Comparison of ENCODE assay signal across 9 cellular contexts in the genomic region with DNA sequence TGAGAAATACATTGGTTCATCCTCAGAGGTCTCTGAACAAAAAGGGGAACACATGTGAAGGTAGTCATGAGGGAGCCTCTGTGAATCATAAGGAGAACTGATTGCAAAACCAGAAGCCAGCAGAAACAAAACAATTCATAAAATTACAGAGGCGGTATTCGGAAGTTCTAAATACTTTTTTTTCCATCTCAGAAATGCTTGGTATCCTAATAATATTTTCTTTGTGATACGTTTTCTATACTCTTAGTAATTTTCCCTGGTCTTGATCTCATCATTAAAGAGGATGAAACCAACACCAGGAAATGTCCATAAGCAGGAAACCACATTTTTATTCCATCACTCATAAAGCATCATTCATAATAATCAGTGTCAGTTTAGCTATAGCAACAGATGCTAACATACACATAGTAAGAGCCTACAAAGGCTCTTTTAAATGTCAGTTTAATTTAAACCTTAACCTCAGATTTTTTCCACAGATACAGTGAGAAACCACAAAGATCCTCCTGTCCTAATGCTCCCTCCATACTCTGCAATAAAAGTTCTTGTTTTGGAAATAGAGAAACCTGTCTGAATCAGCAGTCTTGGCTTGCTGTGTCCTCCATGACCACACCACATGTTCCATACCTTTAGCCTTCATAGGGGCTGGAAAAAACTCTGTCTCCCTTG. TPM values are rescaled to one million over a fixed set of nuclear protein-coding genes. Genes with fewer than 3 reads are reported as not detected.
DNase-seq lines count a peak whose midpoint lies in the region; ATAC-seq, FAIRE-seq and TF ChIP-seq lines count a peak whose summit lies in the region.
"Had no signal": no experiment of that assay in that cellular context is flagged by ENCODE, and none has a peak within 500 bp of the region (broad histone marks: within the 10 kb centered on the region; RNA-seq: fewer than 3 reads in every experiment).

No MANE protein-coding gene starts in this region.

- H4K20me1 ChIP-seq in endothelial cell of umbilical vein (replicated peaks; ENCODE audit: control insufficient read depth, extremely low read depth, insufficient read depth, low read length), result no peaks in the 10 kb centered on the region
- H4K20me1 ChIP-seq in smooth muscle cell (ENCODE audit: low read depth), result no peaks in the 10 kb centered on the region

- H3K9me1 ChIP-seq in endothelial cell of umbilical vein (replicated peaks; ENCODE audit: control insufficient read depth, extremely low read depth, insufficient read depth, low read length), result no peaks in the 10 kb centered on the region

- H2AFZ ChIP-seq in endothelial cell of umbilical vein (ENCODE audit: low read depth, low read length) (no peak overlapping the region), smooth muscle cell (ENCODE audit: low read depth) (peak overlapping the region; percentile 41)

- no peak for DNase-seq in activated CD8-positive, alpha-beta memory T cell treated with anti-CD3 and anti-CD28 coated beads, Interleukin-2, amount 10 ng/mL, durations not matched to agents 7 days and 5 days
- DNase-seq in activated CD8-positive, alpha-beta memory T cell treated with anti-CD3 and anti-CD28 coated beads, Interleukin-2, amount 50 U/mL, for 48 hours, result no peak
- DNase-seq in SIG-M5 treated with dmso at 0.1 percent for 504 hours (lab: John Stamatoyannopoulos, UW; ENCODE audit: unreplicated experiment), result peak; percentile 80
- peak; percentile 74 for DNase-seq in endothelial cell of umbilical vein (ENCODE audit: low read depth, low spot score)
- DNase-seq in smooth muscle cell (lab: John Stamatoyannopoulos, UW; ENCODE audit: unreplicated experiment), result no peak
- no peak for DNase-seq in NCI-H510A (lab: John Stamatoyannopoulos, UW)
- DNase-seq in central memory CD4-positive, alpha-beta T cell, result no peak

- no peak for TF ChIP-seq CTCF in endothelial cell of umbilical vein (IDR thresholded peaks at IDR 0.05; ENCODE audit: extremely low read depth in 1 of 2, insufficient read depth in 1 of 2, low read depth in 1 of 2, low read length in 2 of 2)
- TF ChIP-seq CTCF in smooth muscle cell (IDR thresholded peaks at IDR 0.05; ENCODE audit: borderline replicate concordance, insufficient read depth, poor library complexity, severe bottlenecking), result no peak

- TSS peak; percentile 96 for BruUV-seq in endothelial cell of umbilical vein (replicated peaks; lab: Mats Ljungman, UMichigan)

- H3K4me2 ChIP-seq in endothelial cell of umbilical vein (ENCODE audit: insufficient read depth, low read length) (peak overlapping the region; percentile 33), smooth muscle cell (peak overlapping the region; percentile 28)

- H3F3A ChIP-seq in smooth muscle cell (ENCODE audit: low read depth), result peaks cover 5% of the 10 kb centered on the region

- H3K9ac ChIP-seq in endothelial cell of umbilical vein (replicated peaks; ENCODE audit: extremely low read depth, insufficient read depth, low read length), result peak overlapping the region; percentile 89
- H3K9ac ChIP-seq in smooth muscle cell (ENCODE audit: low read depth), result peak overlapping the region; percentile 81

- CTCF ChIA-PET in activated CD8-positive, alpha-beta memory T cell treated with anti-CD3 and anti-CD28 coated beads, Interleukin-2, amount 10 ng/mL, durations not matched to agents 7 days and 5 days (lab: Charles Lee), result interaction anchor here (1.0 kb wide), 1 partner anchor 10 kb away, joined by 5 read pairs; no protein-coding TSS in a partner anchor
- CTCF ChIA-PET in endothelial cell of umbilical vein (lab: Charles Lee), result interaction anchor here (1.2 to 1.4 kb wide), 2 partner anchors 110 to 115 kb away, joined by 3 read pairs; no protein-coding TSS in a partner anchor

- H3K36me3 ChIP-seq in endothelial cell of umbilical vein (ENCODE audit: control insufficient read depth in 2 of 2, extremely low read depth in 1 of 2, insufficient read depth in 2 of 2, low read length in 2 of 2), result no peaks in the 10 kb centered on the region
- H3K36me3 ChIP-seq in smooth muscle cell (ENCODE audit: low read depth), result no peaks in the 10 kb centered on the region

- H3K9me3 Mint-ChIP-seq in activated CD8-positive, alpha-beta memory T cell treated with anti-CD3 and anti-CD28 coated beads, Interleukin-2, amount 10 ng/mL, durations not matched to agents 7 days and 5 days (ENCODE audit: low read depth), result no peaks in the 10 kb centered on the region

- H3K27me3 Mint-ChIP-seq in activated CD8-positive, alpha-beta memory T cell treated with anti-CD3 and anti-CD28 coated beads, Interleukin-2, amount 10 ng/mL, durations not matched to agents 7 days and 5 days, result no peaks in the 10 kb centered on the region

- H3K4me1 Mint-ChIP-seq in activated CD8-positive, alpha-beta memory T cell treated with anti-CD3 and anti-CD28 coated beads, Interleukin-2, amount 10 ng/mL, durations not matched to agents 7 days and 5 days, result peaks cover 24% of the 10 kb centered on the region

- peak; percentile 75 for ATAC-seq in activated CD8-positive, alpha-beta memory T cell treated with anti-CD3 and anti-CD28 coated beads, Interleukin-2, amount 10 ng/mL, durations not matched to agents 7 days and 5 days
- peak; percentile 81 for ATAC-seq in HG02885 (IDR thresholded peaks at IDR 0.05; ENCODE audit: poor library complexity, unreplicated experiment)

- 26% methylated on average over 3 of the region's 3 CpGs for WGBS in smooth muscle cell (ENCODE audit: low lambda C conversion rate)

- no peak overlapping the region for H3K4me3 ChIP-seq in endothelial cell of umbilical vein (replicated peaks in 1 of 3; ENCODE audit: insufficient read depth in 1 of 3, low read depth in 1 of 3, low read length in 3 of 3)
- H3K4me3 ChIP-seq in smooth muscle cell, result no peak overlapping the region

- H3K27ac ChIP-seq in endothelial cell of umbilical vein (ENCODE audit: insufficient read depth, low read depth, low read length) (peak overlapping the region; percentile 100), smooth muscle cell (ENCODE audit: low read depth) (peak overlapping the region; percentile 95)

- POLR2A ChIA-PET in endothelial cell of umbilical vein (lab: Charles Lee), result interaction anchor here (1.2 kb wide), 1 partner anchor 112 kb away, joined by 3 read pairs; no protein-coding TSS in a partner anchor

- H3K4me1 ChIP-seq in endothelial cell of umbilical vein (ENCODE audit: control insufficient read depth, extremely low read depth, insufficient read depth, low read length) (peaks cover 25% of the 10 kb centered on the region), smooth muscle cell (ENCODE audit: low read depth) (peaks cover 11% of the 10 kb centered on the region)

- no peaks in the 10 kb centered on the region for H3K27me3 ChIP-seq in endothelial cell of umbilical vein (ENCODE audit: control insufficient read depth in 2 of 2, insufficient read depth in 2 of 2, low read length in 2 of 2)
- H3K27me3 ChIP-seq in smooth muscle cell (ENCODE audit: low read depth), result no peaks in the 10 kb centered on the region

- H3K27ac Mint-ChIP-seq in activated CD8-positive, alpha-beta memory T cell treated with anti-CD3 and anti-CD28 coated beads, Interleukin-2, amount 10 ng/mL, durations not matched to agents 7 days and 5 days, result peak overlapping the region; percentile 78

- peak; percentile 30 for TF ChIP-seq POLR2A in endothelial cell of umbilical vein (IDR thresholded peaks at IDR 0.05; ENCODE audit: low read depth, low read length)

- peak; percentile 70 for FAIRE-seq in endothelial cell of umbilical vein (lab: Jason Lieb, UNC)
- FAIRE-seq: G401.6 had no signal

- H3K79me2 ChIP-seq in endothelial cell of umbilical vein (ENCODE audit: control insufficient read depth, insufficient read depth, low read length) (no peaks in the 10 kb centered on the region), smooth muscle cell (ENCODE audit: low read depth) (no peaks in the 10 kb centered on the region)

- dilution Hi-C loops in endothelial cell of umbilical vein (cut with MboI; ENCODE audit: extremely low pct_ligation_motif_present, low sequenced_read_pairs), result no loop called here

- intact Hi-C loops in endothelial cell of umbilical vein (cut with micrococcal nuclease), result loop anchor here (1.0 to 2.0 kb wide), 6 partner anchors 8 to 262 kb away; no protein-coding TSS in a partner anchor

- no peak overlapping the region for H3K4me3 Mint-ChIP-seq in activated CD8-positive, alpha-beta memory T cell treated with anti-CD3 and anti-CD28 coated beads, Interleukin-2, amount 10 ng/mL, durations not matched to agents 7 days and 5 days

- H3K36me3 Mint-ChIP-seq in activated CD8-positive, alpha-beta memory T cell treated with anti-CD3 and anti-CD28 coated beads, Interleukin-2, amount 10 ng/mL, durations not matched to agents 7 days and 5 days, result peaks cover 2% of the 10 kb centered on the region

- no peaks in the 10 kb centered on the region for H3K9me3 ChIP-seq in endothelial cell of umbilical vein (replicated peaks; ENCODE audit: control insufficient read depth, insufficient read depth, low read length)
- H3K9me3 ChIP-seq in smooth muscle cell (replicated peaks; ENCODE audit: low read depth), result no peaks in the 10 kb centered on the region

TF ChIP-seq in endothelial cell of umbilical vein, 7 proteins besides CTCF, POLR2A, EP300 and RAD21 (continues in another document):
- no peak for TF ChIP-seq POLR2AphosphoS5 (IDR thresholded peaks at IDR 0.05; ENCODE audit: insufficient read depth, low read depth, low read length)
- TF ChIP-seq, protein P1, sequence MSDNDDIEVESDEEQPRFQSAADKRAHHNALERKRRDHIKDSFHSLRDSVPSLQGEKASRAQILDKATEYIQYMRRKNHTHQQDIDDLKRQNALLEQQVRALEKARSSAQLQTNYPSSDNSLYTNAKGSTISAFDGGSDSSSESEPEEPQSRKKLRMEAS (IDR thresholded peaks at IDR 0.05; ENCODE audit: insufficient read depth, insufficient read length), result no peak
- TF ChIP-seq FOS (IDR thresholded peaks at IDR 0.05; ENCODE audit: borderline replicate concordance, insufficient read depth, low read length), result peak; percentile 44
- peak; percentile 63 for TF ChIP-seq JUN (IDR thresholded peaks at IDR 0.05; ENCODE audit: borderline replicate concordance, insufficient read depth, insufficient read length, low read depth)
- TF ChIP-seq MYC (IDR thresholded peaks at IDR 0.05; ENCODE audit: low read depth, low read length), result no peak
- peak; percentile 48 for TF ChIP-seq GATA2 (IDR thresholded peaks at IDR 0.05; ENCODE audit: insufficient read depth, insufficient read length, low read depth, low read length)

RNA-seq across cellular contexts. Expression of a gene that starts 29.2 kb away (rescaled TPM):
- 10 to 100 TPM; 14.8 to 36.5 TPM for total RNA-seq in activated CD8-positive, alpha-beta memory T cell treated with anti-CD3 and anti-CD28 coated beads, Interleukin-2, amount 10 ng/mL, durations not matched to agents 7 days and 5 days
- total RNA-seq in endothelial cell of umbilical vein (121 and 150 TPM in 2 replicates), smooth muscle cell (67.0 and 109 TPM in 2 replicates)
- polyA plus RNA-seq in endothelial cell of umbilical vein (113 and 128 TPM in 2 replicates), smooth muscle cell (18.9 and 52.3 TPM in 2 replicates)
- 241 and 247 TPM in 2 replicates for polyA plus RNA-seq in endothelial cell of umbilical vein (2011; cell fraction: cytosol; rRNA removed)
- 531 and 683 TPM in 2 replicates for polyA plus RNA-seq in endothelial cell of umbilical vein (2011; cell fraction: nucleus; rRNA removed)
- polyA plus RNA-seq in endothelial cell of umbilical vein (2012), result 220 and 382 TPM in 2 replicates
- 120 and 155 TPM in 2 replicates for polyA minus RNA-seq in endothelial cell of umbilical vein
- 310 TPM for polyA minus RNA-seq in endothelial cell of umbilical vein (2011; cell fraction: cytosol; rRNA and poly(A)+ RNA removed)
- polyA minus RNA-seq in endothelial cell of umbilical vein (2011; cell fraction: nucleus; rRNA and poly(A)+ RNA removed), result 266 and 294 TPM in 2 replicates

Comparison
In these comparisons a context has a peak if more than half of its experiments do, and no peak if none do; other contexts are left out.
1. DNase-seq: peak in SIG-M5 treated with dmso at 0.1 percent for 504 hours (single experiment) and endothelial cell of umbilical vein (single experiment); none in activated CD8-positive, alpha-beta memory T cell treated with anti-CD3 and anti-CD28 coated beads, Interleukin-2, amount 10 ng/mL, durations not matched to agents 7 days and 5 days (single experiment), activated CD8-positive, alpha-beta memory T cell treated with anti-CD3 and anti-CD28 coated beads, Interleukin-2, amount 50 U/mL, for 48 hours (single experiment), smooth muscle cell (single experiment), NCI-H510A (single experiment) and central memory CD4-positive, alpha-beta T cell (single experiment).